ENCODE assay signal across 15 cellular contexts in the genomic region with DNA sequence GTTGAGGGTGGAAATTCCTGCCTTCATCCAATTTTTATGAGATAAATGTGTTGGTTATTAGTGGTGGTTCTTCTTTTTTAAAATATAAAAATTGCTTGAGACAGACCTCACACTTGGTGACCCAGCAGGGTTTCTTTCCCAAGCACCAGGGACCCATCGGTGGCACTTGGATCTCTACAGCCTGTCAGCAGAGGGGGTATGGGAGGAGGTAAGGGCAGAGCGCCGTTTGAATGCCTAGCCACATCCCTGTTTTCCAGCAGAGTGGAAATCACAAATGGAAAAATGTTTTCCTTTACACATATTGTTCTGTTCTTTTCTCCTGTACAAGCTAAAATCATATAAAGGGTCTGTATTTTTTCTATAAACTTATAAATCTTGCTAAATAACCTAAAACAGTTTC.
A peak's percentile ranks its signal among the peaks of the same experiment; 100 is the strongest.
DNase-seq lines count a peak whose midpoint lies in the region; ATAC-seq and TF ChIP-seq lines count a peak whose summit lies in the region.
"Had no signal": no experiment of that assay in that cellular context is flagged by ENCODE, and none has a peak within 500 bp of the region (broad histone marks: within the 10 kb centered on the region; RNA-seq: fewer than 3 reads in every experiment).

No MANE protein-coding gene starts in this region.

- peaks cover 0 to 29% of the 10 kb centered on the region in 2 donors for H3K4me1 ChIP-seq in right atrium auricular region
- H3K4me1 ChIP-seq in colonic mucosa, result no peaks in the 10 kb centered on the region
- H3K4me1 ChIP-seq in vagina, result peaks cover 37% of the 10 kb centered on the region

- peak in 1 of 2 donors; percentile 11 for TF ChIP-seq CTCF in right atrium auricular region (IDR thresholded peaks at IDR 0.05)
- TF ChIP-seq CTCF in colonic mucosa (IDR thresholded peaks at IDR 0.05), result no peak
- no peak for TF ChIP-seq CTCF in nephron progenitor cell (IDR thresholded peaks at IDR 0.05)
- TF ChIP-seq CTCF in vagina (IDR thresholded peaks at IDR 0.05), result no peak
- no peak for TF ChIP-seq CTCF in GM10248 (IDR thresholded peaks at IDR 0.05; ENCODE audit: control extremely low read depth, extremely low read depth, low read depth, missing control alignments)

- no peak overlapping the region for H3K4me3 ChIP-seq in right atrium auricular region
- H3K4me3 ChIP-seq in colonic mucosa, result no peak overlapping the region
- H3K4me3 ChIP-seq in vagina, result no peak overlapping the region

- DNase-seq in right atrium auricular region (ENCODE audit: low spot score) (no peak), Right ventricle myocardium superior (no peak), colonic mucosa (no peak), nephron progenitor cell (no peak), vagina (ENCODE audit: extremely low spot score in 2 of 2) (no peak), GM10248 (ENCODE audit: extremely low spot score) (no peak), OCI-M1 (lab: John Stamatoyannopoulos, UW) (no peak)
- DNase-seq in stimulated activated CD4-positive, alpha-beta T cell treated with anti-CD3 and anti-CD28 coated beads, Interleukin-4, amount 100 ng/mL, for 1 hour, result no peak
- DNase-seq: activated naive CD4-positive, alpha-beta T cell treated with Interleukin-2 at 50 U/mL for 16 hours; GDM1; naive thymus-derived CD8-positive, alpha-beta T cell; NCI-H1092; NCI-H2171; stimulated activated CD4-positive, alpha-beta T cell treated with anti-CD3 and anti-CD28 coated beads, Interleukin-4, amount 100 ng/mL, for 24 hours had no signal

- H3K9me3 ChIP-seq in right atrium auricular region, result no peaks in the 10 kb centered on the region
- no peaks in the 10 kb centered on the region for H3K9me3 ChIP-seq in colonic mucosa
- no peaks in the 10 kb centered on the region for H3K9me3 ChIP-seq in vagina

- ATAC-seq in Right ventricle myocardium superior (ENCODE audit: poor library complexity), result no peak
- ATAC-seq: naive thymus-derived CD8-positive, alpha-beta T cell had no signal

- H3K36me3 Mint-ChIP-seq in nephron progenitor cell (ENCODE audit: low read depth), result peaks cover 5% of the 10 kb centered on the region

- H3K27me3 ChIP-seq in right atrium auricular region (no peaks in the 10 kb centered on the region), colonic mucosa (no peaks in the 10 kb centered on the region), vagina (no peaks in the 10 kb centered on the region)

- H3K36me3 ChIP-seq in right atrium auricular region, result no peaks in the 10 kb centered on the region
- H3K36me3 ChIP-seq in colonic mucosa, result no peaks in the 10 kb centered on the region
- H3K36me3 ChIP-seq in vagina, result no peaks in the 10 kb centered on the region

- peaks cover 2% of the 10 kb centered on the region for H3K27me3 Mint-ChIP-seq in nephron progenitor cell (ENCODE audit: low read depth, poor library complexity)
- H3K27me3 Mint-ChIP-seq: naive thymus-derived CD8-positive, alpha-beta T cell had no signal

- H3K4me1 Mint-ChIP-seq in nephron progenitor cell, result peaks cover 29% of the 10 kb centered on the region

- no peak overlapping the region for H3K9ac ChIP-seq in colonic mucosa (ENCODE audit: low read depth in 2 of 2, low read length in 2 of 2)

- CTCF ChIA-PET in GM10248 (lab: Yijun Ruan, JAX), result interaction anchor here (1.1 to 2.2 kb wide), 9 partner anchors 8 to 52 kb away, joined by 3 to 9 read pairs (median 4); no protein-coding TSS in a partner anchor

- peak overlapping the region; percentile 67 to 70 for H3K27ac ChIP-seq in right atrium auricular region
- peak overlapping the region; percentile 22 for H3K27ac ChIP-seq in colonic mucosa
- H3K27ac ChIP-seq in vagina, result peak overlapping the region; percentile 66
- H3K27ac ChIP-seq: VCaP had no signal

- H3K4me3 Mint-ChIP-seq in nephron progenitor cell, result no peak overlapping the region
- H3K4me3 Mint-ChIP-seq: naive thymus-derived CD8-positive, alpha-beta T cell had no signal

- intact Hi-C loops in Right ventricle myocardium superior (cut with DNase I) (no loop called here), colonic mucosa (cut with DNase I) (no loop called here), vagina (cut with DNase I) (no loop called here)

- POLR2A ChIA-PET in GM10248 (lab: Yijun Ruan, JAX), result no interaction called here

- H3K9me3 Mint-ChIP-seq in nephron progenitor cell, result no peaks in the 10 kb centered on the region
- H3K9me3 Mint-ChIP-seq: naive thymus-derived CD8-positive, alpha-beta T cell had no signal

- no peak for TF ChIP-seq POLR2A in vagina (IDR thresholded peaks at IDR 0.05)

- H3K27ac Mint-ChIP-seq in nephron progenitor cell, result peak overlapping the region; percentile 16
- H3K27ac Mint-ChIP-seq: naive thymus-derived CD8-positive, alpha-beta T cell had no signal
